In the genomic region with DNA sequence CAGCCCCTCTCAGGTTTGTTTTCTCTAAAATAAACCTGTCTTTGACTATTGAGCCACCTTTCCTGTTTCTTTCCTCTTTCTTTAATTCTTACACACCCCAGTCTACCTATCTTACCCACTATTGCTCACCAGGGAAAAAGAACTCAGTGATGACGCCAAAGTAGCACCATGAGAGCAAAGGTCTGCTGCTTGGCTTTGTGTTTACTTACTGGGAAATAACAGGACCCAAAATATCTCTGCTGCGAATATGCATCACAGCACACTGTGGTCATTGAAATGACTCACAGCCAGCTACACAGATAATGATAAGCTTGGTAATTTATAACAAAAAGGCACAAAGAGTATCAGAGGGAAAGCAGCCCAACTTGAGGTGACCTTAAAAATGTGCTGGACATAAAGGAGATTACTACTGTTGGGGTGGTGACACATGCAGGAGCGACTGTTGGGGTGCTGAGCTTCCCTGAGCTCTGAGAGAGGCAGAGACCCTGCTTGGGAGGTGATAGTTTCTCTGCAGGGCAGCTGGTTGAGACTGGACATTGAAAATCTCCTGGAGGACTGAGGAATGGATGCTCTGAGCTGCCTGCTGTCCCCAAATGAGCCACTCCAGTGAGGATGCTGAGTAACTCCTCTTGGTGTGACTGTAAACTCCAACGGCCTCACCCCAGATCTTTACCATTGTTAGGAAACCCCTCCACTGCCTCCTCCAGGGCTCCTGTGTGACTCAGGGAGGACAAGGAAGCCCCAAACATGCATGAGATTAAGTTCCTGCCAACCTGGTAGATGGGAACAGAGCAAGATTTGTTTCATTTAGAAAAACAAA, we compare ENCODE assay signal across 9 cellular contexts. TPM values are rescaled to one million over a fixed set of nuclear protein-coding genes. Genes with fewer than 3 reads are reported as not detected.
DNase-seq lines count a peak whose midpoint lies in the region; ATAC-seq, FAIRE-seq and TF ChIP-seq lines count a peak whose summit lies in the region.
"Had no signal": no experiment of that assay in that cellular context is flagged by ENCODE, and none has a peak within 500 bp of the region (broad histone marks: within the 10 kb centered on the region; RNA-seq: fewer than 3 reads in every experiment).

No MANE protein-coding gene starts in this region.

- CTCF ChIA-PET in PC-3 (lab: Charles Lee), result no interaction called here

- BruUV-seq in PC-3 (replicated peaks; lab: Mats Ljungman, UMichigan), result no TSS peak

- TF ChIP-seq CTCF in PC-3 (conservative IDR thresholded peaks at IDR 0.05; ENCODE audit: low read depth, low read length), result no peak
- no peak for TF ChIP-seq CTCF in right atrium auricular region (IDR thresholded peaks at IDR 0.05)
- no peak for TF ChIP-seq CTCF in esophagus squamous epithelium (IDR thresholded peaks at IDR 0.05)

- no peak for TF ChIP-seq POLR2A in H54 (IDR thresholded peaks at IDR 0.05; ENCODE audit: low read depth, low read length)
- no peak for TF ChIP-seq POLR2A in esophagus squamous epithelium (IDR thresholded peaks at IDR 0.05)

- no peaks in the 10 kb centered on the region for H3F3A ChIP-seq in PC-3 (ENCODE audit: low read length, unreplicated experiment)

- intact Hi-C loops in PC-3 (cut with micrococcal nuclease) (no loop called here), esophagus squamous epithelium (cut with DNase I) (no loop called here)

- peak overlapping the region; percentile 90 for H3K27ac ChIP-seq in PC-3 (ENCODE audit: low read length)
- peak overlapping the region; percentile 80 to 89 for H3K27ac ChIP-seq in right atrium auricular region
- H3K27ac ChIP-seq in esophagus squamous epithelium, result no peak overlapping the region

- no peaks in the 10 kb centered on the region for H3K79me2 ChIP-seq in PC-3 (ENCODE audit: low read length)

- peak; percentile 61 for FAIRE-seq in H54 (lab: Jason Lieb, UNC)
- FAIRE-seq: colon had no signal

- H3K9me3 ChIP-seq in PC-3 (ENCODE audit: low read length) (no peaks in the 10 kb centered on the region), right atrium auricular region (no peaks in the 10 kb centered on the region), esophagus squamous epithelium (no peaks in the 10 kb centered on the region)

- ATAC-seq in PC-3, result peak; percentile 84
- no peak for ATAC-seq in esophagus mucosa

- H3K9ac ChIP-seq in PC-3 (ENCODE audit: low read length), result peak overlapping the region; percentile 60

- no peak overlapping the region for H2AFZ ChIP-seq in PC-3 (ENCODE audit: low read length)

- POLR2A ChIA-PET in PC-3 (lab: Charles Lee; ENCODE audit: unreplicated experiment), result no interaction called here

- peak; percentile 74 for DNase-seq in Daoy (ENCODE audit: low read depth)
- peak; percentile 72 for DNase-seq in H54 (ENCODE audit: insufficient read length, low spot score)
- peak; percentile 78 for DNase-seq in PC-3
- no peak for DNase-seq in right atrium auricular region (ENCODE audit: low spot score)
- no peak for DNase-seq in NCI-H1436 treated with DMSO at 0.1 percent for 48 hours (lab: John Stamatoyannopoulos, UW)
- no peak for DNase-seq in DMS79 (lab: John Stamatoyannopoulos, UW)
- no peak for DNase-seq in esophagus squamous epithelium (lab: John Stamatoyannopoulos, UW)

- 63% methylated on average over 3 to 4 of the region's 4 CpGs for WGBS in esophagus squamous epithelium, 2 donors

- H3K4me3 ChIP-seq in PC-3 (ENCODE audit: low read length) (no peak overlapping the region), right atrium auricular region (no peak overlapping the region), esophagus squamous epithelium (no peak overlapping the region)

- no peaks in the 10 kb centered on the region for H4K20me1 ChIP-seq in PC-3 (ENCODE audit: low read length)

- H3K27me3 ChIP-seq in PC-3 (ENCODE audit: low read length) (no peaks in the 10 kb centered on the region), right atrium auricular region (no peaks in the 10 kb centered on the region), esophagus squamous epithelium (no peaks in the 10 kb centered on the region)

- H3K9me2 ChIP-seq in PC-3 (replicated peaks; ENCODE audit: low read length), result no peaks in the 10 kb centered on the region

- peaks cover 21% of the 10 kb centered on the region; the same call in 1 of the 2 replicates for H3K4me1 ChIP-seq in PC-3 (ENCODE audit: insufficient read depth, low read length)
- H3K4me1 ChIP-seq in right atrium auricular region, result peaks cover 0 to 40% of the 10 kb centered on the region in 2 donors
- no peaks in the 10 kb centered on the region for H3K4me1 ChIP-seq in esophagus squamous epithelium

- H3K4me2 ChIP-seq in PC-3 (ENCODE audit: low read length), result peak overlapping the region; percentile 45

- H3K36me3 ChIP-seq in PC-3 (ENCODE audit: low read depth, low read length) (no peaks in the 10 kb centered on the region), right atrium auricular region (no peaks in the 10 kb centered on the region), esophagus squamous epithelium (no peaks in the 10 kb centered on the region)

RNA-seq across cellular contexts. Expression of gene EFCAB12, which starts 14.5 kb away (rescaled TPM):
- total RNA-seq in Daoy (2014; rRNA removed; shearing (Covaris generic)), result not detected in 2 replicates
- total RNA-seq in PC-3 (2014; rRNA removed) (0.04 and 0.12 TPM in 2 replicates), right atrium auricular region (under 1 TPM in 1 of 2 donors, not detected in 1; 0.28 TPM), esophagus squamous epithelium (under 1 TPM in 1 of 4 donors, not detected in 3; under 0.01 TPM), esophagus mucosa (0.04 TPM)

RNA-seq across cellular contexts. Expression of gene MBD4, which starts 25.9 kb away (rescaled TPM):
- total RNA-seq in Daoy (2014; rRNA removed; shearing (Covaris generic)), result 25.7 and 34.3 TPM in 2 replicates
- total RNA-seq in PC-3 (2014; rRNA removed), result 11.4 and 21.1 TPM in 2 replicates
- 10 to 100 TPM; 17.8 to 26.4 TPM for total RNA-seq in right atrium auricular region
- total RNA-seq in esophagus squamous epithelium, result 10 to 100 TPM; 10.9 to 21.5 (median 17.6) TPM
- 20.8 TPM for total RNA-seq in esophagus mucosa

RNA-seq across cellular contexts. Expression of gene IFT122, which starts 26.1 kb away (rescaled TPM):
- total RNA-seq in Daoy (2014; rRNA removed; shearing (Covaris generic)), result 11.1 and 11.2 TPM in 2 replicates
- total RNA-seq in PC-3 (2014; rRNA removed), result 10.2 and 13.8 TPM in 2 replicates
- total RNA-seq in right atrium auricular region, result 10 to 100 TPM; 18.5 to 36.9 TPM
- total RNA-seq in esophagus squamous epithelium, result 10 to 100 TPM in 2 of 4 donors, 1 to 10 TPM in 2; 6.0 to 26.5 (median 11.5) TPM
- total RNA-seq in esophagus mucosa, result 11.2 TPM

Comparison
In these comparisons a context has a peak if more than half of its experiments do, and no peak if none do; other contexts are left out.
1. DNase-seq: peak in Daoy (single experiment), H54 (single experiment) and PC-3 (single experiment); none in right atrium auricular region (single experiment), NCI-H1436 treated with DMSO at 0.1 percent for 48 hours (single experiment), DMS79 (single experiment) and esophagus squamous epithelium (single experiment).
2. H3K27ac ChIP-seq: peak in PC-3 (single experiment) and right atrium auricular region (2 of 2); none in esophagus squamous epithelium (0 of 4).